26 cellular contexts compared by ENCODE assay signal in the genomic region with DNA sequence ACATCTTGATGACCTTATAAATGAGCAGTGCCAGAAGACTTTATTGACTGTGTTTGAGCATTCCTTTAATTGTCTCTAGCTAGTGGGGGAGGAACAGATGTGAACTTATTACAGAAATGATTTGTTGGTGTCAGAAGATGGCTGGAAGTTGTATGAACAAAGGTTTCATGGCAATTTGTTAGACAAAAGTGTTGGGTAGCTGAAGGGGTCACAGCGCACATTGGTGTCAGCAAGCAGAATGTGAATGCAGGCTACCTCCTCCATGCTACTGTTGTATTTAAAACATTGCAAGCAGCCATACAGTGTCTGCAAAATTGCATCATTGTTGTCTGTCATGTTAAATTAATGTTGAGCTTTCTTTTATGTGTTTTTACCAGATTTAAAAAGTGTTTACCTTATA. TPM values are rescaled to one million over a fixed set of nuclear protein-coding genes. Genes with fewer than 3 reads are reported as not detected.
DNase-seq lines count a peak whose midpoint lies in the region; ATAC-seq and TF ChIP-seq lines count a peak whose summit lies in the region.
"Had no signal": no experiment of that assay in that cellular context is flagged by ENCODE, and none has a peak within 500 bp of the region (broad histone marks: within the 10 kb centered on the region; RNA-seq: fewer than 3 reads in every experiment).

No MANE protein-coding gene starts in this region.

- H3K27me3 ChIP-seq in thoracic aorta (replicated peaks; ENCODE audit: insufficient read depth) (no peaks in the 10 kb centered on the region), tibial nerve (no peaks in the 10 kb centered on the region)
- H3K27me3 ChIP-seq in effector memory CD4-positive, alpha-beta T cell (replicated peaks; ENCODE audit: control insufficient read depth, insufficient read depth, low read length, poor library complexity, severe bottlenecking), result no peaks in the 10 kb centered on the region

- H3K36me3 ChIP-seq in thoracic aorta (no peaks in the 10 kb centered on the region), tibial nerve (no peaks in the 10 kb centered on the region)
- H3K36me3 ChIP-seq in effector memory CD4-positive, alpha-beta T cell (ENCODE audit: control insufficient read depth, insufficient read depth, low read length), result no peaks in the 10 kb centered on the region
- H3K36me3 ChIP-seq: BLaER1 had no signal

- peak; percentile 20 for DNase-seq in EH (ENCODE audit: low read depth)
- DNase-seq in HEK293T (ENCODE audit: extremely low spot score), result no peak
- DNase-seq in dedifferentiated amniotic fluid mesenchymal stem cell (ENCODE audit: extremely low spot score), result peak; percentile 36
- no peak for DNase-seq in thoracic aorta (ENCODE audit: low spot score)
- DNase-seq in tibial nerve (ENCODE audit: low spot score in 2 of 2), result no peak
- DNase-seq in effector memory CD4-positive, alpha-beta T cell, result no peak
- DNase-seq: CD4-positive, CD25-positive, alpha-beta regulatory T cell; DMS53; GOT3; Kasumi-1; MV-4-11; NCI-H1105; NCI-H1436 treated with DMSO at 0.1 percent for 48 hours; NCI-H1930; NCI-H2107; NCI-H226; NCI-H510A; NCI-H748 treated with DMSO at 0.1 percent for 48 hours; PC-3; SK-N-SH; SW 1271 had no signal

- ATAC-seq in thoracic aorta (ENCODE audit: insufficient number of reproducible peaks, low FRiP score, low read depth) (no peak), HG03039 (IDR thresholded peaks at IDR 0.05; ENCODE audit: unreplicated experiment) (no peak)
- ATAC-seq: HCT116, HepG2, K562, PC-3 had no signal

- CTCF ChIA-PET in HEK293T (lab: Yijun Ruan, JAX), result interaction anchor here (0.6 to 1.5 kb wide), 3 partner anchors 16 to 82 kb away, joined by 3 to 4 read pairs (median 3); no protein-coding TSS in a partner anchor

- no peaks in the 10 kb centered on the region for H3K9me3 ChIP-seq in thoracic aorta
- no peaks in the 10 kb centered on the region for H3K9me3 ChIP-seq in tibial nerve
- no peaks in the 10 kb centered on the region for H3K9me3 ChIP-seq in effector memory CD4-positive, alpha-beta T cell (ENCODE audit: control insufficient read depth, low read length)
- H3K9me3 ChIP-seq: BLaER1, SK-N-SH had no signal

- no peak overlapping the region for H3K4me3 ChIP-seq in thoracic aorta
- no peak overlapping the region for H3K4me3 ChIP-seq in tibial nerve
- no peak overlapping the region for H3K4me3 ChIP-seq in effector memory CD4-positive, alpha-beta T cell (ENCODE audit: insufficient read depth, low read depth, low read length, poor library complexity, severe bottlenecking)
- H3K4me3 ChIP-seq: BLaER1, K562 had no signal

- POLR2A ChIA-PET in HEK293T (lab: Yijun Ruan, JAX), result interaction anchor here (0.9 kb wide), 1 partner anchor 12 kb away, joined by 3 read pairs; no protein-coding TSS in a partner anchor

- TF ChIP-seq CTCF in thoracic aorta (IDR thresholded peaks at IDR 0.05), result no peak
- TF ChIP-seq CTCF in tibial nerve (IDR thresholded peaks at IDR 0.05), result no peak

- no peak for TF ChIP-seq EP300 in tibial nerve (IDR thresholded peaks at IDR 0.05)

- WGBS in tibial nerve, 2 donors, result 92 to 97% methylated on average over 1 of the region's 1 CpG

- peaks cover 22 to 67% of the 10 kb centered on the region in 2 donors for H3K4me1 ChIP-seq in thoracic aorta (ENCODE audit: control insufficient read depth in 1 of 2, low read depth in 2 of 2)
- peaks cover 0 to 25% (median 0%) of the 10 kb centered on the region in 4 donors for H3K4me1 ChIP-seq in tibial nerve
- no peaks in the 10 kb centered on the region for H3K4me1 ChIP-seq in effector memory CD4-positive, alpha-beta T cell (ENCODE audit: control insufficient read depth, insufficient read depth, low read length, poor library complexity, severe bottlenecking)

- no peak for TF ChIP-seq POLR2A in tibial nerve (IDR thresholded peaks at IDR 0.05)

- H3K27ac ChIP-seq in thoracic aorta (peak overlapping the region; percentile 66 to 83), tibial nerve (no peak overlapping the region)
- no peak overlapping the region for H3K27ac ChIP-seq in effector memory CD4-positive, alpha-beta T cell (ENCODE audit: insufficient read depth, low read length, poor library complexity, severe bottlenecking)
- H3K27ac ChIP-seq: BLaER1 had no signal

TF ChIP-seq in HEK293T, 16 proteins besides CTCF, POLR2A, EP300 and RAD21:
- TF ChIP-seq HDGF (IDR thresholded peaks at IDR 0.05; ENCODE audit: borderline replicate concordance) (no peak), TARDBP (IDR thresholded peaks at IDR 0.05) (no peak), LEF1 (IDR thresholded peaks at IDR 0.05; ENCODE audit: borderline replicate concordance) (no peak), ELF4 (IDR thresholded peaks at IDR 0.05) (no peak), FOXA1 (IDR thresholded peaks at IDR 0.05) (no peak)
- TF ChIP-seq, protein P1, sequence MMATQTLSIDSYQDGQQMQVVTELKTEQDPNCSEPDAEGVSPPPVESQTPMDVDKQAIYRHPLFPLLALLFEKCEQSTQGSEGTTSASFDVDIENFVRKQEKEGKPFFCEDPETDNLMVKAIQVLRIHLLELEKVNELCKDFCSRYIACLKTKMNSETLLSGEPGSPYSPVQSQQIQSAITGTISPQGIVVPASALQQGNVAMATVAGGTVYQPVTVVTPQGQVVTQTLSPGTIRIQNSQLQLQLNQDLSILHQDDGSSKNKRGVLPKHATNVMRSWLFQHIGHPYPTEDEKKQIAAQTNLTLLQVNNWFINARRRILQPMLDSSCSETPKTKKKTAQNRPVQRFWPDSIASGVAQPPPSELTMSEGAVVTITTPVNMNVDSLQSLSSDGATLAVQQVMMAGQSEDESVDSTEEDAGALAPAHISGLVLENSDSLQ (IDR thresholded peaks at IDR 0.05), result peak; percentile 27
TF ChIP-seq in HEK293T: peak in this region for 1.

RNA-seq across cellular contexts. Expression of gene LRRC1, which starts 6.2 kb away (rescaled TPM):
- total RNA-seq in thoracic aorta (10 to 100 TPM; 18.5 to 22.8 TPM), tibial nerve (10 to 100 TPM; 22.8 to 50.0 (median 39.6) TPM)
- total RNA-seq: K562 had no signal

Comparison
In these comparisons a context has a peak if more than half of its experiments do, and no peak if none do; other contexts are left out.
1. DNase-seq: peak in EH (single experiment) and dedifferentiated amniotic fluid mesenchymal stem cell (single experiment); none in HEK293T (single experiment), thoracic aorta (single experiment), tibial nerve (0 of 2) and effector memory CD4-positive, alpha-beta T cell (0 of 3).
2. H3K27ac ChIP-seq: peak in thoracic aorta (2 of 2); none in tibial nerve (0 of 4) and effector memory CD4-positive, alpha-beta T cell (single experiment).